In the genomic region with DNA sequence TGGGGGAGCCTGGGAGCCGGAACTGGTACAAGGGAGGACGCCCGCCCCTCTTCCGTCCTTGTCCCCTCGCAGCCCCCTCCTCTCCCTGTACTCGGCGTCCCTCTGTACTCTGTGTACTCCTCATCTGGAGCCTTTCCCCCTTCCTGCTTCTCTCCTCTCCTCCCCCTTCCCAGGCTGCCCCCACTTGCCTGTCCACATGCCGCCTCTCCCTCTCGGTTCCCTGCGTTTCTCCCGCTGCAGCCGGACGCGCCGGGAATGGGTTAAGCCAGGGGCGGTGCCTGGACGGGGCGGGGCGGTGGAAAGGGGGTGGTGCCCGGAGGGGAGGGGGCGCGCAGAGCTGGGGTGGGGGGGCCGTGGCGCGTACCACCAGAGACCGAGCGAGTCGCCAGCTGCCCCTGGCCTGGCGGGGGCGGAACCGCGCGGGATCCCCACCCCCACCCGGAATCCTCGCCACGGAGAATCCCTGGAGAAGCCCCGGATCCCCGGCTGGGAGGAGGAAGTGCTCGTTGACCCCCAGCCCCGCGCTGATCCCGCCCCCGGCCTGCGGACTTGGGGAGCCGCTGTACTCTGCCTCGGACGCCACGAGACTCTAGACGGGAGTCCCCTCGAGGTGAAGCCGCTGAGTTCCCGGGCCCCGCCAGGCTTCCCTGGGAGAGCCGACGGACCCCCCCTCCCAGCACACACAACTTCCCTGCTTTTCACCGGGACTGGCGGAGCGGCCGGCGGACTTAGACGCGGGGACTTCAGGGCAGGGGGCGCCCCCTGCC, we compare ENCODE assay signal across 8 cellular contexts. TPM values are rescaled to one million over a fixed set of nuclear protein-coding genes. Genes with fewer than 3 reads are reported as not detected.
DNase-seq lines count a peak whose midpoint lies in the region; ATAC-seq, FAIRE-seq and TF ChIP-seq lines count a peak whose summit lies in the region.

No MANE protein-coding gene starts in this region.

- no peak for TF ChIP-seq CTCF in CD14-positive monocyte (IDR thresholded peaks at IDR 0.05)
- no peak for TF ChIP-seq CTCF in WTC11 (IDR thresholded peaks at IDR 0.05)
- no peak for TF ChIP-seq CTCF in fibroblast of mammary gland (conservative IDR thresholded peaks at IDR 0.05; ENCODE audit: control insufficient read depth, insufficient read depth, low read depth, low read length)

- ATAC-seq in WTC11 = peak; percentile 46
- peak; percentile 28 for ATAC-seq in naive thymus-derived CD4-positive, alpha-beta T cell
- no peak for ATAC-seq in HG03159 (IDR thresholded peaks at IDR 0.05; ENCODE audit: unreplicated experiment)

- peaks cover 47 to 64% of the 10 kb centered on the region in 2 donors for H3K36me3 Mint-ChIP-seq in CD14-positive monocyte
- H3K36me3 Mint-ChIP-seq in WTC11 = no peaks in the 10 kb centered on the region
- peaks cover 0 to 39% (median 5%) of the 10 kb centered on the region in 5 donors for H3K36me3 Mint-ChIP-seq in naive thymus-derived CD4-positive, alpha-beta T cell

- peaks cover 40% of the 10 kb centered on the region for H3K4me1 ChIP-seq in HUES64 (ENCODE audit: insufficient read depth, low read length)
- H3K4me1 ChIP-seq in naive thymus-derived CD4-positive, alpha-beta T cell (ENCODE audit: control insufficient read depth in 2 of 2, insufficient read depth in 2 of 2, low read length in 2 of 2) = peaks cover 55 to 61% of the 10 kb centered on the region in 2 donors

- FAIRE-seq in GM19239 (lab: Jason Lieb, UNC) = no peak

- H3K9me3 Mint-ChIP-seq in CD14-positive monocyte = peaks cover 0 to 4% (median 0%) of the 10 kb centered on the region in 7 donors
- no peaks in the 10 kb centered on the region for H3K9me3 Mint-ChIP-seq in WTC11
- no peaks in the 10 kb centered on the region for H3K9me3 Mint-ChIP-seq in naive thymus-derived CD4-positive, alpha-beta T cell

- peaks cover 87% of the 10 kb centered on the region for H3K27me3 ChIP-seq in HUES64 (ENCODE audit: insufficient read depth, low read length)
- no peaks in the 10 kb centered on the region for H3K27me3 ChIP-seq in naive thymus-derived CD4-positive, alpha-beta T cell (ENCODE audit: control insufficient read depth in 2 of 2, insufficient read depth in 2 of 2, low read length in 2 of 2)

- POLR2A ChIA-PET in WTC11 (lab: Charles Lee) = interaction anchor here (1.8 kb wide), 1 partner anchor 33 kb away, joined by 5 read pairs; the partner anchor contains the start of gene RARA
- POLR2A ChIA-PET in naive thymus-derived CD4-positive, alpha-beta T cell (lab: Charles Lee) = interaction anchor here (34.9 kb wide), 1 partner anchor 26 kb away, joined by 742 read pairs; the partner anchor contains the start of gene RARA

- H3K27me3 Mint-ChIP-seq in CD14-positive monocyte (ENCODE audit: low read depth in 3 of 3) (peaks cover 2 to 6% (median 4%) of the 10 kb centered on the region in 3 donors), WTC11 (ENCODE audit: low read depth) (peaks cover 62% of the 10 kb centered on the region)
- H3K27me3 Mint-ChIP-seq in naive thymus-derived CD4-positive, alpha-beta T cell = no peaks in the 10 kb centered on the region

- H3K4me3 Mint-ChIP-seq in CD14-positive monocyte = peak overlapping the region; percentile 95 to 99
- peak overlapping the region; percentile 76 for H3K4me3 Mint-ChIP-seq in WTC11
- H3K4me3 Mint-ChIP-seq in naive thymus-derived CD4-positive, alpha-beta T cell = peak overlapping the region; percentile 71 to 89 (median 82)

- H3K27ac Mint-ChIP-seq in CD14-positive monocyte (peak overlapping the region; percentile 88 to 97 (median 95)), WTC11 (no peak overlapping the region)
- peak overlapping the region; percentile 60 to 97 (median 87) for H3K27ac Mint-ChIP-seq in naive thymus-derived CD4-positive, alpha-beta T cell

- H3K36me3 ChIP-seq in HUES64 (ENCODE audit: insufficient read depth, low read length) = no peaks in the 10 kb centered on the region
- peaks cover 0 to 6% (median 6%) of the 10 kb centered on the region in 3 experiments for H3K36me3 ChIP-seq in naive thymus-derived CD4-positive, alpha-beta T cell (ENCODE audit: control insufficient read depth in 2 of 3, insufficient read depth in 3 of 3, low read length in 3 of 3)

- H3K27ac ChIP-seq in HUES64 (ENCODE audit: low read depth, low read length) = no peak overlapping the region
- H3K27ac ChIP-seq in naive thymus-derived CD4-positive, alpha-beta T cell (ENCODE audit: low read depth, low read length) = peak overlapping the region; percentile 90

- peak; percentile 84 for DNase-seq in CD14-positive monocyte (ENCODE audit: low spot score)
- peak; percentile 82 for DNase-seq in WTC11 (ENCODE audit: low spot score)
- DNase-seq in fibroblast of mammary gland (ENCODE audit: low read depth) = peak; percentile 41
- DNase-seq in naive thymus-derived CD4-positive, alpha-beta T cell = peak in 4 of 9 donors; percentile 21 to 48 (median 41)
- no peak for DNase-seq in KG1 (lab: John Stamatoyannopoulos, UW)
- DNase-seq in GM19239 (ENCODE audit: insufficient read length, low spot score) = no peak

- peak overlapping the region; percentile 78 for H3K4me3 ChIP-seq in HUES64 (ENCODE audit: low read length)
- peak overlapping the region; percentile 58 for H3K4me3 ChIP-seq in fibroblast of mammary gland (ENCODE audit: control insufficient read depth, low read depth, low read length)
- H3K4me3 ChIP-seq in naive thymus-derived CD4-positive, alpha-beta T cell (ENCODE audit: low read length) = peak overlapping the region; percentile 73

- CTCF ChIA-PET in WTC11 (lab: Charles Lee) = interaction anchor here (0.6 to 5.0 kb wide), 4 partner anchors 13 to 38 kb away, joined by 3 to 32 read pairs (median 6); no protein-coding TSS in a partner anchor
- CTCF ChIA-PET in naive thymus-derived CD4-positive, alpha-beta T cell (lab: Charles Lee) = interaction anchor here (1.1 to 3.3 kb wide), 7 partner anchors 10 to 195 kb away, joined by 3 to 24 read pairs (median 9); partner anchors contain the start of gene RARA

- WGBS in HUES64 = 1% methylated on average over 63 of the region's 63 CpGs

- H3K4me1 Mint-ChIP-seq in CD14-positive monocyte (peaks cover 72% of the 10 kb centered on the region), WTC11 (peaks cover 42% of the 10 kb centered on the region)
- peaks cover 50 to 86% (median 74%) of the 10 kb centered on the region in 7 donors for H3K4me1 Mint-ChIP-seq in naive thymus-derived CD4-positive, alpha-beta T cell

- no peaks in the 10 kb centered on the region for H3K9me3 ChIP-seq in HUES64 (ENCODE audit: insufficient read depth, low read depth, low read length)
- no peaks in the 10 kb centered on the region for H3K9me3 ChIP-seq in naive thymus-derived CD4-positive, alpha-beta T cell (ENCODE audit: control insufficient read depth in 2 of 3, low read length in 3 of 3)

- intact Hi-C loops in CD14-positive monocyte (cut with micrococcal nuclease) = loop anchor here (2.0 to 5.0 kb wide), 3 partner anchors 19 to 35 kb away; partner anchors contain the start of gene RARA (in 1 of the 2)
- intact Hi-C loops in naive thymus-derived CD4-positive, alpha-beta T cell (cut with micrococcal nuclease) = loop anchor here (1.0 to 5.0 kb wide), 8 partner anchors 12 to 1345 kb away; partner anchors contain the start of gene EIF1 (in 1 of the 2)

- peak overlapping the region; percentile 57 for H3K9ac ChIP-seq in HUES64 (ENCODE audit: low read depth, low read length)

TF ChIP-seq in WTC11, 78 proteins besides CTCF, POLR2A, EP300 and RAD21:
- TF ChIP-seq, protein P1, sequence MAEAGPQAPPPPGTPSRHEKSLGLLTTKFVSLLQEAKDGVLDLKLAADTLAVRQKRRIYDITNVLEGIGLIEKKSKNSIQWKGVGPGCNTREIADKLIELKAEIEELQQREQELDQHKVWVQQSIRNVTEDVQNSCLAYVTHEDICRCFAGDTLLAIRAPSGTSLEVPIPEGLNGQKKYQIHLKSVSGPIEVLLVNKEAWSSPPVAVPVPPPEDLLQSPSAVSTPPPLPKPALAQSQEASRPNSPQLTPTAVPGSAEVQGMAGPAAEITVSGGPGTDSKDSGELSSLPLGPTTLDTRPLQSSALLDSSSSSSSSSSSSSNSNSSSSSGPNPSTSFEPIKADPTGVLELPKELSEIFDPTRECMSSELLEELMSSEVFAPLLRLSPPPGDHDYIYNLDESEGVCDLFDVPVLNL (CRISPR knock-in tag; IDR thresholded peaks at IDR 0.05; ENCODE audit: borderline replicate concordance, low read depth) = no peak
- TF ChIP-seq ATF3 (CRISPR knock-in tag; conservative IDR thresholded peaks at IDR 0.05) (no peak), SP1 (CRISPR knock-in tag; conservative IDR thresholded peaks at IDR 0.05) (peak; percentile 43; the same call in 1 of the 2 replicates), FOXK1 (CRISPR knock-in tag; IDR thresholded peaks at IDR 0.05) (0 out of 2 replicates have a peak, but pooled peaks have one; percentile 27), ZNF416 (CRISPR knock-in tag; IDR thresholded peaks at IDR 0.05) (no peak), RORB (CRISPR knock-in tag; IDR thresholded peaks at IDR 0.05) (no peak)

RNA-seq across cellular contexts. Expression of gene GJD3, which starts 22.5 kb away (rescaled TPM):
- polyA plus RNA-seq in CD14-positive monocyte = not detected
- not detected for polyA plus RNA-seq in HUES64 (2013, experiment 1 of 2)
- polyA plus RNA-seq in HUES64 (2013, experiment 2 of 2) = not detected
- 1.4 to 2.3 TPM (median 2.0 TPM) in 3 replicates for total RNA-seq in WTC11 (2021)
- total RNA-seq in naive thymus-derived CD4-positive, alpha-beta T cell = under 1 TPM in 1 of 5 experiments, not detected in 4; 0.27 TPM
- polyA plus RNA-seq in naive thymus-derived CD4-positive, alpha-beta T cell = not detected

RNA-seq across cellular contexts. Expression of gene RARA, which starts 33.0 kb away (rescaled TPM):
- polyA plus RNA-seq in CD14-positive monocyte = 10 to 100 TPM; 14.9 to 29.4 TPM
- polyA plus RNA-seq in HUES64 (2013, experiment 1 of 2) = 15.4 TPM
- 20.9 TPM for polyA plus RNA-seq in HUES64 (2013, experiment 2 of 2)
- 14.3 to 20.7 TPM (median 15.8 TPM) in 3 replicates for total RNA-seq in WTC11 (2021)
- total RNA-seq in naive thymus-derived CD4-positive, alpha-beta T cell = 100 to 1,000 TPM in 1 of 5 experiments, 10 to 100 TPM in 4; 40.0 to 115 (median 43.8) TPM
- polyA plus RNA-seq in naive thymus-derived CD4-positive, alpha-beta T cell = 10 to 100 TPM in 1 of 2 donors, 1 to 10 TPM in 1; 6.7 to 16.5 TPM

RNA-seq across cellular contexts. Expression of gene CDC6, which starts 54.3 kb away (rescaled TPM):
- polyA plus RNA-seq in CD14-positive monocyte = under 1 TPM in 1 of 2 donors, not detected in 1; 0.11 TPM
- polyA plus RNA-seq in HUES64 (2013, experiment 1 of 2) = 80.7 TPM
- 75.9 TPM for polyA plus RNA-seq in HUES64 (2013, experiment 2 of 2)
- total RNA-seq in WTC11 (2021) = 85.9 to 125 TPM (median 87.9 TPM) in 3 replicates
- 10 to 100 TPM in 1 of 5 experiments, 1 to 10 TPM in 1, under 1 TPM in 3; 0.51 to 73.6 (median 0.85) TPM for total RNA-seq in naive thymus-derived CD4-positive, alpha-beta T cell
- under 1 TPM; 0.09 to 0.24 TPM for polyA plus RNA-seq in naive thymus-derived CD4-positive, alpha-beta T cell

Comparison
In these comparisons a context has a peak if more than half of its experiments do, and no peak if none do; other contexts are left out.
1. DNase-seq: peak in CD14-positive monocyte (single experiment), WTC11 (single experiment) and fibroblast of mammary gland (single experiment); none in KG1 (single experiment) and GM19239 (single experiment).
2. Peak in every context shown above with its lines, with median percentiles within 50 percentile points of each other: H3K4me3 Mint-ChIP-seq and H3K4me3 ChIP-seq.